ENCODE assay signal across 10 cellular contexts in genomic region chr22:42683599-42684283, GRCh38. TPM values are rescaled to one million over a fixed set of nuclear protein-coding genes. Genes with fewer than 3 reads are reported as not detected.
DNase-seq lines count a peak whose midpoint lies in the region; ATAC-seq and TF ChIP-seq lines count a peak whose summit lies in the region.
"Had no signal": no experiment of that assay in that cellular context is flagged by ENCODE, and none has a peak within 500 bp of the region (broad histone marks: within the 10 kb centered on the region; RNA-seq: fewer than 3 reads in every experiment).

No MANE protein-coding gene starts in this region.

- H3K36me3 Mint-ChIP-seq in T-helper 17 cell (ENCODE audit: low read depth) = peaks cover 5% of the 10 kb centered on the region
- peaks cover 14% of the 10 kb centered on the region for H3K36me3 Mint-ChIP-seq in nephron progenitor cell (ENCODE audit: low read depth)
- no peaks in the 10 kb centered on the region for H3K36me3 Mint-ChIP-seq in type B pancreatic cell

- H3K36me3 ChIP-seq in spleen = no peaks in the 10 kb centered on the region
- H3K36me3 ChIP-seq in testis (ENCODE audit: low read depth, missing control alignments) = no peaks in the 10 kb centered on the region

- intact Hi-C loops in spleen (cut with DNase I; ENCODE audit: low total_unique reads) (no loop called here), testis (cut with DNase I; ENCODE audit: low total_unique reads) (no loop called here)

- no peaks in the 10 kb centered on the region for H3K27me3 ChIP-seq in spleen (replicated peaks in 1 of 7)
- H3K27me3 ChIP-seq in testis = no peaks in the 10 kb centered on the region

- peaks cover 4% of the 10 kb centered on the region for H3K4me1 Mint-ChIP-seq in T-helper 17 cell
- H3K4me1 Mint-ChIP-seq in nephron progenitor cell = peaks cover 47% of the 10 kb centered on the region
- H3K4me1 Mint-ChIP-seq in type B pancreatic cell (ENCODE audit: unreplicated experiment) = peaks cover 28% of the 10 kb centered on the region

- WGBS in spleen, 5 donors = 67 to 86% (median 81%) methylated on average over 4 to 8 of the region's 8 CpGs
- WGBS in testis, 2 donors = 59 to 61% methylated on average over 3 to 8 of the region's 8 CpGs

- TF ChIP-seq POLR2A in spleen (IDR thresholded peaks at IDR 0.05) = no peak
- TF ChIP-seq POLR2A in testis (IDR thresholded peaks at IDR 0.05) = no peak

- H3K4me1 ChIP-seq in spleen (peaks cover 0 to 53% (median 19%) of the 10 kb centered on the region in 6 donors), testis (peaks cover 53% of the 10 kb centered on the region)

- peaks cover 17% of the 10 kb centered on the region for H3K9me3 Mint-ChIP-seq in nephron progenitor cell
- H3K9me3 Mint-ChIP-seq in type B pancreatic cell = no peaks in the 10 kb centered on the region

- H3K27ac Mint-ChIP-seq in T-helper 17 cell = peak overlapping the region; percentile 51
- H3K27ac Mint-ChIP-seq in nephron progenitor cell = peak overlapping the region; percentile 52
- H3K27ac Mint-ChIP-seq in type B pancreatic cell = peak overlapping the region; percentile 46

- DNase-seq in T-helper 17 cell (no peak), fibroblast of the aortic adventitia (ENCODE audit: low read depth) (peak; percentile 87), nephron progenitor cell (no peak), type B pancreatic cell (ENCODE audit: extremely low spot score, unreplicated experiment) (no peak), spleen (no peak), testis (no peak), NCI-H345 (lab: John Stamatoyannopoulos, UW) (no peak)
- DNase-seq: stimulated activated CD4-positive, alpha-beta T cell treated with anti-CD3 and anti-CD28 coated beads, Interleukin-2, amount 100 ng/mL, for 24 hours; trophoblast cell had no signal

- no peak overlapping the region for H3K4me3 ChIP-seq in fibroblast of the aortic adventitia (ENCODE audit: low read depth, low read length)
- no peak overlapping the region for H3K4me3 ChIP-seq in spleen
- no peak overlapping the region for H3K4me3 ChIP-seq in testis

- no peaks in the 10 kb centered on the region for H3K9me3 ChIP-seq in T-helper 17 cell (ENCODE audit: control insufficient read depth, low read length, poor library complexity, severe bottlenecking)
- peaks cover 0 to 11% (median 5%) of the 10 kb centered on the region in 8 donors for H3K9me3 ChIP-seq in spleen
- no peaks in the 10 kb centered on the region for H3K9me3 ChIP-seq in testis

- TF ChIP-seq CTCF in fibroblast of the aortic adventitia (IDR thresholded peaks at IDR 0.05; ENCODE audit: insufficient read depth, low read length) (no peak), nephron progenitor cell (IDR thresholded peaks at IDR 0.05) (no peak), type B pancreatic cell (conservative IDR thresholded peaks at IDR 0.05) (no peak), spleen (IDR thresholded peaks at IDR 0.05 in 8 of 11, conservative IDR thresholded peaks at IDR 0.05 in 3 of 11) (no peak), testis (IDR thresholded peaks at IDR 0.05) (no peak)

- ATAC-seq in T-helper 17 cell = no peak

- peaks cover 24% of the 10 kb centered on the region for H3K27me3 Mint-ChIP-seq in T-helper 17 cell
- H3K27me3 Mint-ChIP-seq in nephron progenitor cell (ENCODE audit: low read depth, poor library complexity) = peaks cover 5% of the 10 kb centered on the region
- H3K27me3 Mint-ChIP-seq in type B pancreatic cell = no peaks in the 10 kb centered on the region

- H3K4me3 Mint-ChIP-seq in T-helper 17 cell (no peak overlapping the region), nephron progenitor cell (no peak overlapping the region), type B pancreatic cell (no peak overlapping the region)

- H3K27ac ChIP-seq in spleen = peak overlapping the region in 2 of 8 donors; percentile 0 to 22
- peak overlapping the region in 1 of 2 donors; percentile 56 for H3K27ac ChIP-seq in testis

RNA-seq across cellular contexts. Expression of gene CYB5R3, which starts 34.5 kb away (rescaled TPM):
- total RNA-seq in T-helper 17 cell = 10 to 100 TPM; 44.8 to 80.7 TPM
- 44.4 and 113 TPM in 2 replicates for total RNA-seq in fibroblast of the aortic adventitia (ENCODE audit: low replicate concordance)
- total RNA-seq in type B pancreatic cell (ENCODE audit: low replicate concordance) = 89.3 and 102 TPM in 2 replicates
- 100 to 1,000 TPM in 4 of 7 donors, 10 to 100 TPM in 3; 61.7 to 134 (median 101) TPM for total RNA-seq in spleen
- polyA plus RNA-seq in spleen = 10 to 100 TPM; 37.3 to 79.7 (median 66.7) TPM
- total RNA-seq in testis = 100 to 1,000 TPM; 330 to 484 TPM
- polyA plus RNA-seq in testis (ENCODE audit: insufficient read depth, low read depth, low replicate concordance) = 423 TPM

RNA-seq across cellular contexts. Expression of gene A4GALT, which starts 36.9 kb away (rescaled TPM):
- total RNA-seq in T-helper 17 cell (not detected), fibroblast of the aortic adventitia (ENCODE audit: low replicate concordance) (18.2 and 22.2 TPM in 2 replicates), type B pancreatic cell (ENCODE audit: low replicate concordance) (20.2 and 76.3 TPM in 2 replicates), spleen (10 to 100 TPM; 13.3 to 45.2 (median 23.1) TPM), testis (10 to 100 TPM; 15.7 to 17.3 TPM)
- polyA plus RNA-seq in spleen (10 to 100 TPM in 1 of 3 donors, 1 to 10 TPM in 2; 7.3 to 22.1 (median 9.0) TPM), testis (ENCODE audit: insufficient read depth, low read depth, low replicate concordance) (13.5 TPM)
- total RNA-seq: T-helper 2 cell treated with Interferon-gamma antibody and Interleukin-4, amounts not matched to agents 100 ng/mL and 5 ng/mL, for 36 hours had no signal

RNA-seq across cellular contexts. Expression of gene ATP5MGL, which starts 43.3 kb away (rescaled TPM):
- total RNA-seq in T-helper 17 cell (1 to 10 TPM; 3.9 to 4.5 TPM), fibroblast of the aortic adventitia (ENCODE audit: low replicate concordance) (1.5 and 3.5 TPM in 2 replicates), type B pancreatic cell (ENCODE audit: low replicate concordance) (0.86 and 1.1 TPM in 2 replicates), spleen (1 to 10 TPM in 4 of 7 donors, under 1 TPM in 1, not detected in 2; 0.63 to 1.7 (median 1.1) TPM), testis (under 1 TPM in 1 of 2 donors, not detected in 1; 0.55 TPM)
- polyA plus RNA-seq in spleen (not detected), testis (ENCODE audit: insufficient read depth, low read depth, low replicate concordance) (not detected)

Comparison
In these comparisons a context has a peak if more than half of its experiments do, and no peak if none do; other contexts are left out.
1. RNA of gene A4GALT, which starts 36.9 kb away (total RNA-seq): 13.3 to 45.2 TPM in spleen, 18.2 to 22.2 TPM in fibroblast of the aortic adventitia, 20.2 to 76.3 TPM in type B pancreatic cell and 15.7 to 17.3 TPM in testis; not detected in T-helper 17 cell; every median in the first group is over 10 times any median in the second.
2. Peak in every context shown above with its lines, with median percentiles within 50 percentile points of each other: H3K27ac Mint-ChIP-seq.